In the genomic region with DNA sequence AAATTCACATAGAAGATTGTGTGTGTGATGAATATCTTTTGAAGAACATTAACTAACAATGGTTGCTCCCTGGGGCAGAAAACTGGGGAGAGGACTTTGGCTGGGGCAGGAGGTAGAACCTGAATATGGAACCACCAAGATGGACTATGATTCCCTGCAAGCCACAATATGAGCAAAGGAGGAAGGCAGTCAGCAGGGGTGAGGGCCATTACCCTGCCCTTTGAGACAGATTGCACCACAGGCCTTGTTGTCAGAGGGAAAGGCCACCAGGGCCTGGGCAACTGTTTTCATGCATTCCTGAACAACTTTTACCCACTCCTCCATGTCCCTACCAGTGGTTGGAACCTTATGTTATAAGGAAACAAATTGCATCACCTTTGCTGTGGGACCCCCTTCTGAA, we compare ENCODE assay signal across 40 cellular contexts.
"Had no signal": no experiment of that assay in that cellular context is flagged by ENCODE, and none has a peak within 500 bp of the region (broad histone marks: within the 10 kb centered on the region; RNA-seq: fewer than 3 reads in every experiment).

No MANE protein-coding gene starts in this region.

- H3K4me1 Mint-ChIP-seq: activated CD4-positive, alpha-beta memory T cell treated with anti-CD3 and anti-CD28 coated beads, Interleukin-2, amount 10 ng/mL, durations not matched to agents 7 days and 5 days; activated CD4-positive, alpha-beta T cell treated with anti-CD3 and anti-CD28 coated beads for 36 hours; activated CD4-positive, alpha-beta T cell treated with anti-CD3 and anti-CD28 coated beads, Interleukin-2, amount 10 ng/mL, durations not matched to agents 7 days and 5 days; activated CD8-positive, alpha-beta memory T cell treated with anti-CD3 and anti-CD28 coated beads, Interleukin-2, amount 10 ng/mL, durations not matched to agents 7 days and 5 days; activated naive CD4-positive, alpha-beta T cell treated with anti-CD3 and anti-CD28 coated beads, Interleukin-2, amount 10 ng/mL, durations not matched to agents 7 days and 5 days; activated naive CD4-positive, alpha-beta T cell treated with anti-CD3 and anti-CD28 coated beads, Interleukin-2, amount 50 U/mL, for 24 hours; activated naive CD8-positive, alpha-beta T cell treated with anti-CD3 and anti-CD28 coated beads, Interleukin-2, amount 10 ng/mL, durations not matched to agents 7 days and 5 days; activated naive CD8-positive, alpha-beta T cell treated with anti-CD3 and anti-CD28 coated beads, Interleukin-2, amount 50 U/mL, for 24 hours; brain; central memory CD8-positive, alpha-beta T cell; WTC11 had no signal

- H3K4me3 ChIP-seq: ascending aorta, cardiac muscle cell had no signal

- DNase-seq: activated CD4-positive, alpha-beta memory T cell treated with anti-CD3 and anti-CD28 coated beads, Interleukin-2, amount 10 ng/mL, durations not matched to agents 7 days and 5 days; activated CD4-positive, alpha-beta T cell treated with anti-CD3 and anti-CD28 coated beads for 1 hour; activated CD4-positive, alpha-beta T cell treated with anti-CD3 and anti-CD28 coated beads for 36 hours; activated CD4-positive, alpha-beta T cell treated with anti-CD3 and anti-CD28 coated beads for 48 hours; activated CD4-positive, alpha-beta T cell treated with anti-CD3 and anti-CD28 coated beads, Interleukin-2, amount 10 ng/mL, durations not matched to agents 7 days and 5 days; activated CD4-positive, alpha-beta T cell treated with anti-CD3 and anti-CD28 coated beads, Interleukin-2, amount 50 U/mL, for 48 hours; activated CD4-positive, CD25-positive, alpha-beta regulatory T cell; activated CD8-positive, alpha-beta memory T cell treated with anti-CD3 and anti-CD28 coated beads for 24 hours; activated CD8-positive, alpha-beta memory T cell treated with anti-CD3 and anti-CD28 coated beads, Interleukin-2, amount 10 ng/mL, durations not matched to agents 7 days and 5 days; activated CD8-positive, alpha-beta memory T cell treated with anti-CD3 and anti-CD28 coated beads, Interleukin-2, amount 50 U/mL, for 48 hours; activated CD8-positive, alpha-beta T cell treated with anti-CD3 and anti-CD28 coated beads, Interleukin-2, amount 10 ng/mL, durations not matched to agents 7 days and 5 days; activated effector memory CD4-positive, alpha-beta T cell treated with Interleukin-2 at 50 U/mL for 16 hours; activated gamma-delta T cell; activated naive CD4-positive, alpha-beta T cell treated with anti-CD3 and anti-CD28 coated beads, Interleukin-2, amount 10 ng/mL, durations not matched to agents 7 days and 5 days; activated naive CD4-positive, alpha-beta T cell treated with Interleukin-2 at 50 U/mL for 16 hours; activated naive CD8-positive, alpha-beta T cell treated with anti-CD3 and anti-CD28 coated beads, Interleukin-2, amount 10 ng/mL, durations not matched to agents 7 days and 5 days; activated naive CD8-positive, alpha-beta T cell treated with anti-CD3 and anti-CD28 coated beads, Interleukin-2, amount 50 U/mL, for 24 hours; activated T-cell treated with anti-CD3 and anti-CD28 coated beads, Interleukin-2, amount 50 U/mL, for 24 hours; activated T-cell treated with anti-CD3 and anti-CD28 coated beads, Interleukin-2, amount 50 U/mL, for 48 hours; amygdala; anterior cingulate cortex; caudate nucleus; cerebellar nuclear complex; T-helper 1 cell; T-helper 2 cell; T-helper 9 cell had no signal

- H3K36me3 ChIP-seq: ascending aorta, cardiac muscle cell had no signal

- FAIRE-seq: bronchial epithelial cell, TTC549 had no signal

- H3K27me3 ChIP-seq: ascending aorta, cardiac muscle cell had no signal

- H3K27ac Mint-ChIP-seq: activated CD4-positive, alpha-beta memory T cell treated with anti-CD3 and anti-CD28 coated beads, Interleukin-2, amount 10 ng/mL, durations not matched to agents 7 days and 5 days; activated CD4-positive, alpha-beta T cell treated with anti-CD3 and anti-CD28 coated beads for 36 hours; activated CD4-positive, alpha-beta T cell treated with anti-CD3 and anti-CD28 coated beads, Interleukin-2, amount 10 ng/mL, durations not matched to agents 7 days and 5 days; activated CD8-positive, alpha-beta memory T cell treated with anti-CD3 and anti-CD28 coated beads, Interleukin-2, amount 10 ng/mL, durations not matched to agents 7 days and 5 days; activated CD8-positive, alpha-beta T cell treated with anti-CD3 and anti-CD28 coated beads, Interleukin-2, amount 10 ng/mL, durations not matched to agents 7 days and 5 days; activated naive CD4-positive, alpha-beta T cell treated with anti-CD3 and anti-CD28 coated beads, Interleukin-2, amount 10 ng/mL, durations not matched to agents 7 days and 5 days; activated naive CD4-positive, alpha-beta T cell treated with anti-CD3 and anti-CD28 coated beads, Interleukin-2, amount 50 U/mL, for 24 hours; activated naive CD8-positive, alpha-beta T cell; activated naive CD8-positive, alpha-beta T cell treated with anti-CD3 and anti-CD28 coated beads, Interleukin-2, amount 10 ng/mL, durations not matched to agents 7 days and 5 days; activated naive CD8-positive, alpha-beta T cell treated with anti-CD3 and anti-CD28 coated beads, Interleukin-2, amount 50 U/mL, for 24 hours; activated T-cell treated with anti-CD3 and anti-CD28 coated beads, Interleukin-2, amount 50 U/mL, for 24 hours; activated T-helper 2 cell treated with anti-CD3 and anti-CD28 coated beads, Interferon-gamma antibody, Interleukin-2, Interleukin-4, amounts not matched to agents 10 μg/mL and 5 μg/mL and 100 μg/mL, durations not matched to agents 14 hours and 24 hours and 36 hours; brain; T-helper 1 cell treated with Interleukin-12 subunit alpha and Interleukin-12 subunit beta and Interleukin-4 antibody, amounts not matched to agents 30 μg/mL and 1 μg/mL, for 36 hours; T-helper 2 cell treated with Interferon-gamma antibody and Interleukin-4, amounts not matched to agents 5 μg/mL and 100 μg/mL, for 36 hours; WTC11 had no signal

- H3K36me3 Mint-ChIP-seq: activated CD8-positive, alpha-beta memory T cell treated with anti-CD3 and anti-CD28 coated beads, Interleukin-2, amount 10 ng/mL, durations not matched to agents 7 days and 5 days; activated naive CD4-positive, alpha-beta T cell treated with anti-CD3 and anti-CD28 coated beads, Interleukin-2, amount 10 ng/mL, durations not matched to agents 7 days and 5 days; activated naive CD4-positive, alpha-beta T cell treated with anti-CD3 and anti-CD28 coated beads, Interleukin-2, amount 50 U/mL, for 24 hours; activated naive CD8-positive, alpha-beta T cell; activated naive CD8-positive, alpha-beta T cell treated with anti-CD3 and anti-CD28 coated beads, Interleukin-2, amount 10 ng/mL, durations not matched to agents 7 days and 5 days; brain had no signal

- H3K4me3 Mint-ChIP-seq: activated CD4-positive, alpha-beta memory T cell treated with anti-CD3 and anti-CD28 coated beads, Interleukin-2, amount 10 ng/mL, durations not matched to agents 7 days and 5 days; activated CD4-positive, alpha-beta T cell treated with anti-CD3 and anti-CD28 coated beads for 36 hours; activated CD4-positive, alpha-beta T cell treated with anti-CD3 and anti-CD28 coated beads, Interleukin-2, amount 10 ng/mL, durations not matched to agents 7 days and 5 days; activated CD8-positive, alpha-beta memory T cell treated with anti-CD3 and anti-CD28 coated beads, Interleukin-2, amount 10 ng/mL, durations not matched to agents 7 days and 5 days; activated CD8-positive, alpha-beta T cell treated with anti-CD3 and anti-CD28 coated beads, Interleukin-2, amount 10 ng/mL, durations not matched to agents 7 days and 5 days; activated naive CD4-positive, alpha-beta T cell treated with anti-CD3 and anti-CD28 coated beads, Interleukin-2, amount 10 ng/mL, durations not matched to agents 7 days and 5 days; activated naive CD4-positive, alpha-beta T cell treated with anti-CD3 and anti-CD28 coated beads, Interleukin-2, amount 50 U/mL, for 24 hours; activated naive CD8-positive, alpha-beta T cell; activated naive CD8-positive, alpha-beta T cell treated with anti-CD3 and anti-CD28 coated beads, Interleukin-2, amount 10 ng/mL, durations not matched to agents 7 days and 5 days; activated naive CD8-positive, alpha-beta T cell treated with anti-CD3 and anti-CD28 coated beads, Interleukin-2, amount 50 U/mL, for 24 hours; activated T-cell treated with anti-CD3 and anti-CD28 coated beads, Interleukin-2, amount 50 U/mL, for 24 hours; brain; central memory CD8-positive, alpha-beta T cell; T-helper 1 cell treated with Interleukin-12 subunit alpha and Interleukin-12 subunit beta and Interleukin-4 antibody, amounts not matched to agents 30 μg/mL and 1 μg/mL, for 36 hours; T-helper 2 cell treated with Interferon-gamma antibody and Interleukin-4, amounts not matched to agents 5 μg/mL and 100 μg/mL, for 36 hours; WTC11 had no signal

- H3K4me1 ChIP-seq: ascending aorta had no signal

- H3K27me3 Mint-ChIP-seq: activated CD4-positive, alpha-beta memory T cell treated with anti-CD3 and anti-CD28 coated beads, Interleukin-2, amount 10 ng/mL, durations not matched to agents 7 days and 5 days; activated CD4-positive, alpha-beta T cell treated with anti-CD3 and anti-CD28 coated beads for 36 hours; activated CD4-positive, alpha-beta T cell treated with anti-CD3 and anti-CD28 coated beads, Interleukin-2, amount 10 ng/mL, durations not matched to agents 7 days and 5 days; activated CD8-positive, alpha-beta memory T cell treated with anti-CD3 and anti-CD28 coated beads, Interleukin-2, amount 10 ng/mL, durations not matched to agents 7 days and 5 days; activated naive CD4-positive, alpha-beta T cell treated with anti-CD3 and anti-CD28 coated beads, Interleukin-2, amount 10 ng/mL, durations not matched to agents 7 days and 5 days; activated naive CD4-positive, alpha-beta T cell treated with anti-CD3 and anti-CD28 coated beads, Interleukin-2, amount 50 U/mL, for 24 hours; activated naive CD8-positive, alpha-beta T cell; activated naive CD8-positive, alpha-beta T cell treated with anti-CD3 and anti-CD28 coated beads, Interleukin-2, amount 10 ng/mL, durations not matched to agents 7 days and 5 days; activated naive CD8-positive, alpha-beta T cell treated with anti-CD3 and anti-CD28 coated beads, Interleukin-2, amount 50 U/mL, for 24 hours; activated T-cell treated with anti-CD3 and anti-CD28 coated beads, Interleukin-2, amount 50 U/mL, for 24 hours; brain; central memory CD8-positive, alpha-beta T cell had no signal

- H3K9me3 ChIP-seq: ascending aorta had no signal

- H3K27ac ChIP-seq: ascending aorta, cardiac muscle cell, VCaP had no signal

- ATAC-seq: activated CD4-positive, alpha-beta T cell treated with anti-CD3 and anti-CD28 coated beads for 36 hours; activated CD4-positive, CD25-positive, alpha-beta regulatory T cell treated with anti-CD3 and anti-CD28 coated beads, Interleukin-2, amount 50 U/mL, for 24 hours; activated CD8-positive, alpha-beta memory T cell treated with anti-CD3 and anti-CD28 coated beads, Interleukin-2, amount 10 ng/mL, durations not matched to agents 7 days and 5 days; activated CD8-positive, alpha-beta T cell treated with anti-CD3 and anti-CD28 coated beads, Interleukin-2, amount 10 ng/mL, durations not matched to agents 7 days and 5 days; activated naive CD8-positive, alpha-beta T cell treated with anti-CD3 and anti-CD28 coated beads, Interleukin-2, amount 50 U/mL, for 24 hours; WTC11 had no signal

- H3K9me3 Mint-ChIP-seq: activated CD4-positive, alpha-beta T cell treated with anti-CD3 and anti-CD28 coated beads, Interleukin-2, amount 10 ng/mL, durations not matched to agents 7 days and 5 days; activated naive CD4-positive, alpha-beta T cell treated with anti-CD3 and anti-CD28 coated beads, Interleukin-2, amount 50 U/mL, for 24 hours had no signal
